Comparison of ENCODE assay signal across 16 cellular contexts in the genomic region with DNA sequence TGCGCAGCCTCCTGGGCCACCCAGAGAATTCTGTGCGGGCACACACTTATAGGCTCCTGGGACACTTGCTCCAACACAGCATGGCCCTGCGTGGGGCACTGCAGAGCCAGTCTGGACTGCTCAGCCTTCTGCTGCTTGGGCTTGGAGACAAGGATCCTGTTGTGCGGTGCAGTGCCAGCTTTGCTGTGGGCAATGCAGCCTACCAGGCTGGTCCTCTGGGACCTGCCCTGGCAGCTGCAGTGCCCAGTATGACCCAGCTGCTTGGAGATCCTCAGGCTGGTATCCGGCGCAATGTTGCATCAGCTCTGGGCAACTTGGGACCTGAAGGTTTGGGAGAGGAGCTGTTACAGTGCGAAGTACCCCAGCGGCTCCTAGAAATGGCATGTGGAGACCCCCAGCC.
"Had no signal": no experiment of that assay in that cellular context is flagged by ENCODE, and none has a peak within 500 bp of the region (broad histone marks: within the 10 kb centered on the region; RNA-seq: fewer than 3 reads in every experiment).

No MANE protein-coding gene starts in this region.

- DNase-seq: cortex of kidney; effector memory CD4-positive, alpha-beta T cell; heart left ventricle; hippocampal formation; left colon; left ventricle myocardium superior; mesendoderm; naive thymus-derived CD4-positive, alpha-beta T cell; nephron progenitor cell; right cardiac atrium; stimulated activated CD4-positive, alpha-beta T cell treated with anti-CD3 and anti-CD28 coated beads, Interleukin-4, amount 100 ng/mL, for 1 hour; stimulated activated CD8-positive, alpha-beta memory T cell treated with anti-CD3 and anti-CD28 coated beads, Interleukin-4, amount 100 ng/mL, for 48 hours; tibial artery had no signal

- H3K9me3 ChIP-seq: heart left ventricle, tibial artery, upper lobe of left lung had no signal

- H3K4me3 ChIP-seq: heart left ventricle, tibial artery, upper lobe of left lung had no signal

- H3K27me3 ChIP-seq: heart left ventricle, tibial artery, upper lobe of left lung had no signal

- H3K4me1 ChIP-seq: heart left ventricle, tibial artery, upper lobe of left lung had no signal

- H3K27ac ChIP-seq: heart left ventricle, tibial artery, upper lobe of left lung had no signal

- ATAC-seq: esophagus mucosa; left colon; left ventricle myocardium superior; naive thymus-derived CD4-positive, alpha-beta T cell; right cardiac atrium; stimulated activated memory B cell treated with anti-CD40 and anti-IgM and Interleukin-4, amounts not matched to agents 10 μg/mL and 1 μg/mL and 100 μg/mL, for 72 hours had no signal
